ENCODE assay signal across 15 cellular contexts in the genomic region with DNA sequence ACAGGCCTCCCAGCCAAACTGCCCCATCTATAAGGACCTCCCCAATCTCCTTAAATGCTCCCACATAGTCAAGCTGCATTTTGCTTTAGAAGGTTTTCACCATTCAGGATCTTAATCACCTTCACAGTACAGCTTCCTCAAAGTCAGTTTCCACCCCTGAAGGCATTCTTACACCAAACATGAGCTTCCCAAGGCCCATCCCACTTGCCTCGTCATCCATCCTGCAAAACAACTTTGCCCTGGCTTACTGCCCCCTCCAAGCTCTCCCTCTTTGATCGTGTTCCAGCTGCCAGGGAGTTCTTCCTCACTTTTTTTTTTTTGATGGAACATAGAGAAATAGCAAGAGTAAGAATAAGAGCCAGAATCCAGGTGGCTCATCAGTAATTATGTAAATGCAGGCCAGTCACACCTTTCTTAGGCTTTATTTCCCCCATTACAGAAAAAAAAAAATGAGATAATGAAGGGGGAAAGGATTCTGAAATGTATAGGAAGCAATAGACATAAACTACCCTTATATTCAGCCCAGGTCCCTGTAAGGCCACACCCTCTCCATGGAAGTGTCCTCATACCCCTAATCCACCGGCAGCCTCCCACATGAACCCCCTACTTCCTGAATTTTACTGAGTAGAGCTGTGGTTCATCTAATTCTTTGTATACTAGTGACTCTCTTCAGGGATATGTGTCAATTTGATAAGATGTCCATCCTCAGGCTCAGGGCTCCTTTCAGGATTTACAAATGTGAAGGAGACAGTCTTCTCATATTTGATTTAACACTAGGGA. TPM values are rescaled to one million over a fixed set of nuclear protein-coding genes. Genes with fewer than 3 reads are reported as not detected.
DNase-seq lines count a peak whose midpoint lies in the region; ATAC-seq, FAIRE-seq and TF ChIP-seq lines count a peak whose summit lies in the region.
"Had no signal": no experiment of that assay in that cellular context is flagged by ENCODE, and none has a peak within 500 bp of the region (broad histone marks: within the 10 kb centered on the region; RNA-seq: fewer than 3 reads in every experiment).

No MANE protein-coding gene starts in this region.

- BruUV-seq in MCF 10A (replicated peaks; lab: Mats Ljungman, UMichigan) (no TSS peak), HepG2 (replicated peaks; lab: Mats Ljungman, UMichigan) (TSS peak; percentile 30)

- ATAC-seq in HepG2 (no peak), Right ventricle myocardium superior (ENCODE audit: poor library complexity) (no peak), right cardiac atrium (no peak)

- H3K27me3 ChIP-seq in HepG2 (ENCODE audit: control insufficient read depth in 1 of 2, insufficient read depth in 2 of 2, low read length in 2 of 2) (no peaks in the 10 kb centered on the region), right cardiac atrium (ENCODE audit: control insufficient read depth, insufficient read depth) (no peaks in the 10 kb centered on the region), thyroid gland (no peaks in the 10 kb centered on the region)

- TF ChIP-seq POLR2A in HepG2 (IDR thresholded peaks at IDR 0.05; ENCODE audit: insufficient read depth in 1 of 2, low read depth in 2 of 2, low read length in 2 of 2) (no peak), thyroid gland (IDR thresholded peaks at IDR 0.05) (no peak)

- DNase-seq in ELR (ENCODE audit: low read depth) (peak; percentile 39), NCI-H226 (peak; percentile 22), MCF 10A (ENCODE audit: unreplicated experiment) (peak; percentile 25), HepG2 (ENCODE audit: low spot score) (no peak), Right ventricle myocardium superior (no peak), right cardiac atrium (no peak), thyroid gland (no peak), urothelium cell line (ENCODE audit: low spot score) (no peak)
- DNase-seq: cortex of kidney, left ventricle myocardium inferior, NCI-H1417 treated with DMSO at 0.1 percent for 48 hours, SHP77, T1000 had no signal

- no peaks in the 10 kb centered on the region for H3K79me2 ChIP-seq in HepG2 (ENCODE audit: insufficient read depth, low read length)

- no peak overlapping the region for H3K27ac Mint-ChIP-seq in MCF 10A (ENCODE audit: low read depth, unreplicated experiment)
- H3K27ac Mint-ChIP-seq: activated T-helper 1 cell treated with anti-CD3 and anti-CD28 coated beads, Interleukin-12 subunit alpha, Interleukin-12 subunit beta, Interleukin-2, Interleukin-4 antibody, amounts not matched to agents 30 ng/mL and 10 ng/mL and 1 ng/mL, durations not matched to agents 14 hours and 24 hours and 36 hours; progenitor cell of endocrine pancreas had no signal

- no peak overlapping the region for H3K9ac ChIP-seq in HepG2 (ENCODE audit: insufficient read depth, low read depth, low read length)

- TF ChIP-seq CTCF in MCF 10A (IDR thresholded peaks at IDR 0.05; ENCODE audit: unreplicated experiment), result no peak
- TF ChIP-seq CTCF in HepG2 (CRISPR knock-in tag; IDR thresholded peaks at IDR 0.05), result no peak
- TF ChIP-seq CTCF in thyroid gland (IDR thresholded peaks at IDR 0.05), result no peak

- POLR2A ChIA-PET in MCF 10A (lab: Yijun Ruan, JAX) (interaction anchor here (0.6 to 2.9 kb wide), 4 partner anchors 11 to 436 kb away, joined by 4 to 15 read pairs (median 5); no protein-coding TSS in a partner anchor), HepG2 (lab: Yijun Ruan, JAX) (interaction anchor here (1.3 to 5.5 kb wide), 2 partner anchors 9 to 12 kb away, joined by 3 to 48 read pairs; partner anchors contain the start of gene TRIM27)

- H3K9me3 Mint-ChIP-seq in MCF 10A (ENCODE audit: unreplicated experiment), result no peaks in the 10 kb centered on the region
- H3K9me3 Mint-ChIP-seq: activated T-helper 1 cell treated with anti-CD3 and anti-CD28 coated beads, Interleukin-12 subunit alpha, Interleukin-12 subunit beta, Interleukin-2, Interleukin-4 antibody, amounts not matched to agents 30 ng/mL and 10 ng/mL and 1 ng/mL, durations not matched to agents 14 hours and 24 hours and 36 hours had no signal

- H3K4me1 ChIP-seq in HepG2 (ENCODE audit: insufficient read depth, low read length) (no peaks in the 10 kb centered on the region), right cardiac atrium (ENCODE audit: control insufficient read depth, insufficient read depth, low read length) (no peaks in the 10 kb centered on the region), thyroid gland (no peaks in the 10 kb centered on the region)

- CTCF ChIA-PET in MCF 10A (lab: Yijun Ruan, JAX) (interaction anchor here (0.9 to 1.1 kb wide), 2 partner anchors 11 to 42 kb away, joined by 3 read pairs; no protein-coding TSS in a partner anchor), HepG2 (lab: Yijun Ruan, JAX; ENCODE audit: low intra/inter-chr PET ratio, low total read pairs) (no interaction called here)

- no peak overlapping the region for H3K4me3 ChIP-seq in HepG2 (replicated peaks in 1 of 3; ENCODE audit: insufficient read depth in 1 of 3, low read depth in 2 of 3, low read length in 3 of 3)
- H3K4me3 ChIP-seq in right cardiac atrium (ENCODE audit: low read length), result no peak overlapping the region
- no peak overlapping the region for H3K4me3 ChIP-seq in thyroid gland (replicated peaks in 1 of 3)
- H3K4me3 ChIP-seq: left ventricle myocardium inferior had no signal

- no peaks in the 10 kb centered on the region for H3K27me3 Mint-ChIP-seq in MCF 10A (ENCODE audit: insufficient read depth, unreplicated experiment)
- H3K27me3 Mint-ChIP-seq: progenitor cell of endocrine pancreas had no signal

- no peak overlapping the region for H2AFZ ChIP-seq in HepG2 (ENCODE audit: low read length)

- H3K36me3 Mint-ChIP-seq in MCF 10A (ENCODE audit: insufficient read depth, unreplicated experiment), result peaks cover 100% of the 10 kb centered on the region

- no peak overlapping the region for H3K4me2 ChIP-seq in HepG2 (ENCODE audit: low read depth, low read length)

- in situ Hi-C loops in HepG2 (cut with HindIII; ENCODE audit: extremely low pct_ligation_motif_present, low pct_unique_long_range_greater_than_20kb), result no loop called here

- no peaks in the 10 kb centered on the region for H4K20me1 ChIP-seq in HepG2 (ENCODE audit: insufficient read depth, low read length)

- no peak overlapping the region for H3K4me3 Mint-ChIP-seq in MCF 10A (ENCODE audit: unreplicated experiment)
- H3K4me3 Mint-ChIP-seq: activated T-helper 1 cell treated with anti-CD3 and anti-CD28 coated beads, Interleukin-12 subunit alpha, Interleukin-12 subunit beta, Interleukin-2, Interleukin-4 antibody, amounts not matched to agents 30 ng/mL and 10 ng/mL and 1 ng/mL, durations not matched to agents 14 hours and 24 hours and 36 hours had no signal

- no peaks in the 10 kb centered on the region for H3K9me3 ChIP-seq in HepG2 (ENCODE audit: low read length)
- no peaks in the 10 kb centered on the region for H3K9me3 ChIP-seq in right cardiac atrium (ENCODE audit: control insufficient read depth, low read length)
- no peaks in the 10 kb centered on the region for H3K9me3 ChIP-seq in thyroid gland
- H3K9me3 ChIP-seq: left ventricle myocardium inferior had no signal

- WGBS in HepG2 (ENCODE audit: low lambda C conversion rate), result 95% methylated on average over 3 of the region's 3 CpGs
- 70% methylated on average over 3 of the region's 3 CpGs for WGBS in right cardiac atrium
- 83 to 84% methylated on average over 3 of the region's 3 CpGs for WGBS in thyroid gland, 2 donors

- TF ChIP-seq EP300 in HepG2 (IDR thresholded peaks at IDR 0.05; ENCODE audit: low read depth in 2 of 2, low read length in 2 of 2) (no peak), HepG2 (CRISPR knock-in tag; IDR thresholded peaks at IDR 0.05; ENCODE audit: borderline replicate concordance) (no peak)

- H3K27ac ChIP-seq in HepG2 (ENCODE audit: extremely low read length, insufficient read depth, low read length), result no peak overlapping the region
- no peak overlapping the region for H3K27ac ChIP-seq in right cardiac atrium (ENCODE audit: low read length)
- no peak overlapping the region for H3K27ac ChIP-seq in thyroid gland
- H3K27ac ChIP-seq: left ventricle myocardium inferior had no signal

- intact Hi-C loops in MCF 10A (cut with micrococcal nuclease), result no loop called here
- intact Hi-C loops in HepG2 (cut with micrococcal nuclease; ENCODE audit: unreplicated experiment), result no loop called here
- intact Hi-C loops in Right ventricle myocardium superior (cut with DNase I), result no loop called here
- intact Hi-C loops in right cardiac atrium (cut with DNase I), result no loop called here
- intact Hi-C loops in thyroid gland (cut with DNase I), result no loop called here

- no peaks in the 10 kb centered on the region for H3K4me1 Mint-ChIP-seq in MCF 10A (ENCODE audit: insufficient read depth, unreplicated experiment)

- no peak for TF ChIP-seq RAD21 in HepG2 (CRISPR knock-in tag; IDR thresholded peaks at IDR 0.05)

- no peak for FAIRE-seq in HepG2 (lab: Jason Lieb, UNC)
- FAIRE-seq in urothelium cell line (lab: Jason Lieb, UNC), result no peak

- peaks cover 31 to 88% of the 10 kb centered on the region in 2 experiments for H3K36me3 ChIP-seq in HepG2 (replicated peaks in 1 of 2; ENCODE audit: control insufficient read depth in 1 of 2, insufficient read depth in 2 of 2, low read length in 2 of 2)
- H3K36me3 ChIP-seq in thyroid gland, result peaks cover 37 to 78% of the 10 kb centered on the region in 2 donors

RNA-seq across cellular contexts. Expression of gene TRIM27, which starts 12.7 kb away (rescaled TPM):
- total RNA-seq in MCF 10A (2022) (68.8 and 68.9 TPM in 2 replicates), HepG2 (2016; rRNA removed; fragmentation: Illumina TruSeq; extraction: Trizol) (79.0 and 88.6 TPM in 2 replicates), Right ventricle myocardium superior (15.7 TPM), right cardiac atrium (10 to 100 TPM; 17.9 to 23.1 (median 22.0) TPM), thyroid gland (10 to 100 TPM; 57.1 to 73.2 (median 66.7) TPM)
- 14.2 and 14.7 TPM in 2 replicates for total RNA-seq in HepG2 (2016; cell fraction: cytosol; rRNA removed; fragmentation: Illumina TruSeq; extraction: Trizol; ENCODE audit: low read depth)
- total RNA-seq in HepG2 (2016; cell fraction: insoluble cytoplasmic fraction; rRNA removed; fragmentation: Illumina TruSeq; extraction: Trizol), result 82.1 and 84.2 TPM in 2 replicates
- total RNA-seq in HepG2 (2016; cell fraction: membrane; rRNA removed; fragmentation: Illumina TruSeq; extraction: Trizol), result 35.6 and 36.2 TPM in 2 replicates
- 86.3 and 102 TPM in 2 replicates for total RNA-seq in HepG2 (2016; cell fraction: nucleus; rRNA removed; fragmentation: Illumina TruSeq; extraction: Trizol)
- polyA plus RNA-seq in HepG2 (2011; rRNA removed) (108 and 112 TPM in 2 replicates), right cardiac atrium (16.8 TPM)
- polyA plus RNA-seq in HepG2 (2011; cell fraction: cytosol; rRNA removed), result 79.8 and 88.4 TPM in 2 replicates
- polyA plus RNA-seq in HepG2 (2011; cell fraction: nucleus; rRNA removed), result 158 and 172 TPM in 2 replicates
- 57.6 and 68.7 TPM in 2 replicates for polyA plus RNA-seq in HepG2 (2012)
- polyA plus RNA-seq in HepG2 (2016; cell fraction: cytosol; fragmentation: Illumina TruSeq; extraction: Trizol; ENCODE audit: low read depth), result 6.2 and 6.6 TPM in 2 replicates
- 74.5 and 78.1 TPM in 2 replicates for polyA plus RNA-seq in HepG2 (2016; cell fraction: insoluble cytoplasmic fraction; fragmentation: Illumina TruSeq; extraction: Trizol; ENCODE audit: low read depth)
- polyA plus RNA-seq in HepG2 (2016; cell fraction: membrane; fragmentation: Illumina TruSeq; extraction: Trizol; ENCODE audit: low read depth), result 14.8 and 17.7 TPM in 2 replicates
- polyA plus RNA-seq in HepG2 (2016; cell fraction: nucleus; fragmentation: Illumina TruSeq; extraction: Trizol; ENCODE audit: insufficient read depth, low read depth), result 88.3 and 97.6 TPM in 2 replicates
- polyA minus RNA-seq in HepG2 (2011; rRNA and poly(A)+ RNA removed; ENCODE audit: low replicate concordance), result 155 and 156 TPM in 2 replicates
- 47.8 and 51.6 TPM in 2 replicates for polyA minus RNA-seq in HepG2 (2011; cell fraction: cytosol; rRNA and poly(A)+ RNA removed)
- 183 and 209 TPM in 2 replicates for polyA minus RNA-seq in HepG2 (2011; cell fraction: nucleus; rRNA and poly(A)+ RNA removed)

Comparison
In these comparisons a context has a peak if more than half of its experiments do, and no peak if none do; other contexts are left out.
1. DNase-seq: peak in ELR (single experiment), NCI-H226 (single experiment) and MCF 10A (single experiment); none in HepG2 (single experiment), Right ventricle myocardium superior (single experiment), right cardiac atrium (0 of 3), thyroid gland (0 of 2) and urothelium cell line (single experiment).